1 cellular context compared by ENCODE assay signal in genomic region chr11:120121336-120121735, GRCh38.
TF ChIP-seq lines count a peak whose summit lies in the region.

No MANE protein-coding gene starts in this region.

TF ChIP-seq in HCT116, 20 proteins besides CTCF, POLR2A, EP300 and RAD21 (continued from another document):
- TF ChIP-seq JUND (IDR thresholded peaks at IDR 0.05) (no peak), SIN3A (IDR thresholded peaks at IDR 0.05; ENCODE audit: low read depth) (no peak), FOSL1 (IDR thresholded peaks at IDR 0.05; ENCODE audit: low read depth) (no peak), YY1 (IDR thresholded peaks at IDR 0.05; ENCODE audit: extremely low read depth, insufficient replicate concordance, low read depth, low read length) (no peak), ZNF274 (IDR thresholded peaks at IDR 0.05; ENCODE audit: low read depth, low read length) (no peak), ZBTB33 (IDR thresholded peaks at IDR 0.05; ENCODE audit: extremely low read depth, insufficient replicate concordance, low read length) (no peak)
